8 cellular contexts compared by ENCODE assay signal in the genomic region with DNA sequence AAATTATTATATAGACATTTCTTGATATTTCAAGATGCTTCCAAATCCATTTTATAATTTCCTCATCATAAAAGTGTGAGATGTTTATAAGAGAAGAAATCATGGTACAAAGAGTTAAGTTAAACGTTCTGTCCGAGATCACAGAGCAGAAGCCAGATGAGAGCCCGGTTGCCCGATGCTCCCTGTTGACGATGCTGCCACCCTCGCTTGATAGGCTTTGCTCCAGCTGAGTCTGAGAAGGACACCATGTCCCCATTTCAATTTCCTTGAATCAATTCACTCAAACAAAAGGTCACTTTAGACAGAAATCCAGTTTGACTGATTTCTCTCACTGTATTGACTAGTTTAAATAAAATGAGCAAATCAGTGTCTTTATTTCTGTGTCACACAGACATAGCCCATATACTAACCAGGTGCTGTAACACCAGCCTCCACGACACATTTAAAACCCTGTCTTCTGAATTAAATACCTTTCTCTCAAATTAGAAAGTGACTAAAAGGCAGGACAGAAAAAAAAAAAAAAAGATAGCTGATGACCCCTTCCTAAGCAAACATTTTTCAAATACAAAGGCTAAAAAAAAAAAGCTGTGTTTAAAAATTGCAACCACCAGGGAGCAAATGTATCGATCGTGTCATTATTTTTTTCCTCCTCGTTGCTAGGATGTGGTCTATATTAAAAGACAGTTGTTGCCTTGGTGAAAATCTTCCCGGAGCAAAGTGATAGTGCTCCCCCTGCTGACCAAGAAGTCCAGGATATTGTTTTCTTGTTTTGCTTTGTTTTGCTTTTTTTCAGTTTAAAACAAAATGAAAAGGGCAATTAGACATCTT. TPM values are rescaled to one million over a fixed set of nuclear protein-coding genes. Genes with fewer than 3 reads are reported as not detected.
DNase-seq lines count a peak whose midpoint lies in the region; ATAC-seq and TF ChIP-seq lines count a peak whose summit lies in the region.

No MANE protein-coding gene starts in this region.

- peak overlapping the region; percentile 45 to 53 for H3K4me3 ChIP-seq in duodenal mucosa (ENCODE audit: low read depth in 1 of 2, low read length in 2 of 2)
- H3K4me3 ChIP-seq in lung = no peak overlapping the region

- no peaks in the 10 kb centered on the region; the same call in 1 of the 2 replicates for H3K27me3 Mint-ChIP-seq in WTC11 (ENCODE audit: low read depth)
- no peaks in the 10 kb centered on the region for H3K27me3 Mint-ChIP-seq in stimulated activated naive B cell treated with anti-CD40 and anti-IgM and Interleukin-4, amounts not matched to agents 10 μg/mL and 1 μg/mL and 100 μg/mL, for 72 hours

- CTCF ChIA-PET in WTC11 (lab: Charles Lee) = interaction anchor here (0.6 to 2.5 kb wide), 5 partner anchors 11 to 550 kb away, joined by 3 to 5 read pairs (median 3); a partner anchor contains a TSS

- H3K27ac Mint-ChIP-seq in WTC11 = no peak overlapping the region
- peak overlapping the region; percentile 10 for H3K27ac Mint-ChIP-seq in stimulated activated naive B cell treated with anti-CD40 and anti-IgM and Interleukin-4, amounts not matched to agents 10 μg/mL and 1 μg/mL and 100 μg/mL, for 72 hours

- H3K9me3 Mint-ChIP-seq in WTC11 = peaks cover 17% of the 10 kb centered on the region
- H3K9me3 Mint-ChIP-seq in stimulated activated naive B cell treated with anti-CD40 and anti-IgM and Interleukin-4, amounts not matched to agents 10 μg/mL and 1 μg/mL and 100 μg/mL, for 72 hours = peaks cover 6% of the 10 kb centered on the region in 2 donors

- H3K36me3 Mint-ChIP-seq in WTC11 = no peaks in the 10 kb centered on the region
- peaks cover 4 to 10% of the 10 kb centered on the region in 2 donors for H3K36me3 Mint-ChIP-seq in stimulated activated naive B cell treated with anti-CD40 and anti-IgM and Interleukin-4, amounts not matched to agents 10 μg/mL and 1 μg/mL and 100 μg/mL, for 72 hours

- H3K9me3 ChIP-seq in duodenal mucosa (ENCODE audit: control insufficient read depth in 1 of 2, low read length in 2 of 2) (peaks cover 0 to 8% of the 10 kb centered on the region in 2 donors), lung (ENCODE audit: control insufficient read depth in 2 of 2, insufficient read depth in 1 of 2, low read length in 1 of 2) (peaks cover 0 to 3% of the 10 kb centered on the region in 2 donors)

- H3K4me3 Mint-ChIP-seq in WTC11 = no peak overlapping the region
- peak overlapping the region; percentile 61 to 75 for H3K4me3 Mint-ChIP-seq in stimulated activated naive B cell treated with anti-CD40 and anti-IgM and Interleukin-4, amounts not matched to agents 10 μg/mL and 1 μg/mL and 100 μg/mL, for 72 hours

- no peaks in the 10 kb centered on the region for H3K27me3 ChIP-seq in duodenal mucosa (ENCODE audit: control insufficient read depth in 1 of 2, insufficient read depth in 2 of 2, low read length in 2 of 2)
- no peaks in the 10 kb centered on the region for H3K27me3 ChIP-seq in lung (ENCODE audit: control insufficient read depth, insufficient read depth)

- ATAC-seq in HG03103 (IDR thresholded peaks at IDR 0.05; ENCODE audit: low read depth, unreplicated experiment) (peak; percentile 55), WTC11 (peak; percentile 76), lung (ENCODE audit: insufficient read depth, low FRiP score) (peak; percentile 58)
- peak; percentile 73 to 74 for ATAC-seq in stimulated activated naive B cell treated with anti-CD40 and anti-IgM and Interleukin-4, amounts not matched to agents 10 μg/mL and 1 μg/mL and 100 μg/mL, for 72 hours (replicated peaks)

- POLR2A ChIA-PET in WTC11 (lab: Charles Lee) = no interaction called here

- DNase-seq in activated T-cell treated with anti-CD3 and anti-CD28 coated beads for 1 hour (ENCODE audit: low read depth) (peak; percentile 24), NCI-H226 (peak; percentile 16), WTC11 (ENCODE audit: low spot score) (peak; percentile 22), lung (ENCODE audit: low spot score) (peak; percentile 33)
- no peak for DNase-seq in activated T-cell treated with anti-CD3 and anti-CD28 coated beads, Interleukin-2, amount 50 U/mL, for 1 hour
- DNase-seq in stimulated activated naive B cell treated with anti-CD40 and anti-IgM and Interleukin-4, amounts not matched to agents 10 μg/mL and 1 μg/mL and 100 μg/mL, for 72 hours = peak; percentile 24

- peak overlapping the region; percentile 7 to 34 for H3K9ac ChIP-seq in duodenal mucosa (ENCODE audit: low read depth in 1 of 2, low read length in 2 of 2)

- no peaks in the 10 kb centered on the region for H3K36me3 ChIP-seq in duodenal mucosa (ENCODE audit: control insufficient read depth in 1 of 2, insufficient read depth in 2 of 2, low read length in 2 of 2)
- H3K36me3 ChIP-seq in lung (ENCODE audit: control insufficient read depth in 2 of 2, insufficient read depth in 2 of 2, low read length in 2 of 2) = no peaks in the 10 kb centered on the region

- 18 to 19% methylated on average over 11 of the region's 11 CpGs for WGBS in lung, 2 donors

- H3K27ac ChIP-seq in duodenal mucosa (ENCODE audit: low read depth, low read length) (no peak overlapping the region), lung (ENCODE audit: low read depth in 1 of 2, low read length in 1 of 2) (no peak overlapping the region)

- peak; percentile 51; the same call in 1 of the 2 replicates for TF ChIP-seq CTCF in WTC11 (IDR thresholded peaks at IDR 0.05)
- TF ChIP-seq CTCF in lung (IDR thresholded peaks at IDR 0.05; ENCODE audit: control extremely low read depth, extremely low read depth) = peak; percentile 76

- H3K4me1 Mint-ChIP-seq in WTC11 = no peaks in the 10 kb centered on the region; the same call in 1 of the 2 replicates
- peaks cover 4 to 8% of the 10 kb centered on the region in 2 donors for H3K4me1 Mint-ChIP-seq in stimulated activated naive B cell treated with anti-CD40 and anti-IgM and Interleukin-4, amounts not matched to agents 10 μg/mL and 1 μg/mL and 100 μg/mL, for 72 hours

- H3K4me1 ChIP-seq in duodenal mucosa (ENCODE audit: control insufficient read depth in 1 of 2, insufficient read depth in 2 of 2, low read length in 2 of 2) (peaks cover 5 to 20% of the 10 kb centered on the region in 2 donors), lung (ENCODE audit: control insufficient read depth in 2 of 2, insufficient read depth in 2 of 2, low read length in 2 of 2) (peaks cover 0 to 4% of the 10 kb centered on the region in 2 donors)

TF ChIP-seq in WTC11, 78 proteins besides CTCF, POLR2A, EP300 and RAD21:
- TF ChIP-seq, protein P1, sequence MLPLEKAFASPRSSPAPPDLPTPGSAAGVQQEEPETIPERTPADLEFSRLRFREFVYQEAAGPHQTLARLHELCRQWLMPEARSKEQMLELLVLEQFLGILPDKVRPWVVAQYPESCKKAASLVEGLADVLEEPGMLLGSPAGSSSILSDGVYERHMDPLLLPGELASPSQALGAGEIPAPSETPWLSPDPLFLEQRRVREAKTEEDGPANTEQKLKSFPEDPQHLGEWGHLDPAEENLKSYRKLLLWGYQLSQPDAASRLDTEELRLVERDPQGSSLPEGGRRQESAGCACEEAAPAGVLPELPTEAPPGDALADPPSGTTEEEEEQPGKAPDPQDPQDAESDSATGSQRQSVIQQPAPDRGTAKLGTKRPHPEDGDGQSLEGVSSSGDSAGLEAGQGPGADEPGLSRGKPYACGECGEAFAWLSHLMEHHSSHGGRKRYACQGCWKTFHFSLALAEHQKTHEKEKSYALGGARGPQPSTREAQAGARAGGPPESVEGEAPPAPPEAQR (CRISPR knock-in tag; IDR thresholded peaks at IDR 0.05) = no peak
TF ChIP-seq in WTC11: peak in this region for 0.

RNA-seq across cellular contexts. Expression of a gene that starts 35.2 kb away (rescaled TPM):
- total RNA-seq in WTC11 (2021) (0.15 to 0.23 TPM in 2 of 3 replicates, not detected in the other), lung (1 to 10 TPM in 1 of 2 donors, not detected in 1; 1.3 TPM)
- 1 to 10 TPM in 1 of 2 donors, under 1 TPM in 1; 0.29 to 4.9 TPM for polyA plus RNA-seq in lung

RNA-seq across cellular contexts. Expression of a gene that starts 45.6 kb away (rescaled TPM):
- total RNA-seq in WTC11 (2021) = 30.3 to 33.8 TPM (median 31.7 TPM) in 3 replicates
- 10 to 100 TPM; 22.2 to 47.2 TPM for total RNA-seq in lung
- 10 to 100 TPM; 25.2 to 35.2 TPM for polyA plus RNA-seq in lung
